ENCODE assay signal across 1 cellular context in the genomic region with DNA sequence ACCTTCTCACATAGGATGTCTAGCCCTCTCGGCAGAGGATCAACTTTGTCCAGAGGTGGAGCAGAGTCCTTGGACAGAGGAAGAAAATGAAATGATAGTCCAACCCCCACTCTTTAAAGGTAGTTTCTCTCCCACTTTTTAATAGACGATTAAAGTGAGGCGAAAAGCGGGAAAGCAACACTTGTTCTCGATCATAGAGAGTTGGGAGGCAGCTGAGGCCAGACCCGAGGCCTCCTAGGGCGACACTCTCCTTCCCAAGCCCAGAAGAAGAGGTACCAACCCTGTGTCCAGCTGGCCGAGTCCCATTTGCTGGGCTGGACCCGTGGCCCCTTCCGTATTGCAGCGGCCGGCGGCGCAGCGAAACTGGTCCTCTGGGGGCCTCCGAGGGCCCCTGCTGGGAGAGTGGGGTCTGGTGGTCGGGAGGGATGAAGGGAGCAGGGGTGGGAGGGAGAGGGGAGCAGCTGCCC.
TF ChIP-seq lines count a peak whose summit lies in the region.

No MANE protein-coding gene starts in this region.

TF ChIP-seq in K562, 482 proteins besides CTCF, POLR2A, EP300 and RAD21 (continued from another document):
- TF ChIP-seq SIRT6 (IDR thresholded peaks at IDR 0.05; ENCODE audit: low read depth, low read length) (no peak), MBD2 (IDR thresholded peaks at IDR 0.05; ENCODE audit: borderline replicate concordance, low read depth) (no peak), PHB (CRISPR knock-in tag; IDR thresholded peaks at IDR 0.05) (no peak), ZNF146 (CRISPR knock-in tag; IDR thresholded peaks at IDR 0.05; ENCODE audit: unreplicated experiment) (no peak)
